20 cellular contexts compared by ENCODE assay signal in genomic region chr15:86854186-86854585, GRCh38.
DNase-seq lines count a peak whose midpoint lies in the region; ATAC-seq, FAIRE-seq and TF ChIP-seq lines count a peak whose summit lies in the region.
"Had no signal": no experiment of that assay in that cellular context is flagged by ENCODE, and none has a peak within 500 bp of the region (broad histone marks: within the 10 kb centered on the region; RNA-seq: fewer than 3 reads in every experiment).

No MANE protein-coding gene starts in this region.

- H3K36me3 ChIP-seq in WERI-Rb-1 (no peaks in the 10 kb centered on the region), small intestine (ENCODE audit: control insufficient read depth in 2 of 2, insufficient read depth in 2 of 2, low read length in 2 of 2) (no peaks in the 10 kb centered on the region), GM23248 (ENCODE audit: low read depth) (no peaks in the 10 kb centered on the region)
- H3K36me3 ChIP-seq: BLaER1 treated with 17β-estradiol and CSF1 and Interleukin-3, amounts not matched to agents 10 nM and 100 nM had no signal

- ATAC-seq in Right ventricle myocardium superior (ENCODE audit: poor library complexity), result peak; percentile 42
- no peak for ATAC-seq in right cardiac atrium
- no peak for ATAC-seq in HG02970 (IDR thresholded peaks at IDR 0.05; ENCODE audit: low FRiP score, unreplicated experiment)

- no peaks in the 10 kb centered on the region for H4K20me1 ChIP-seq in GM23248 (ENCODE audit: insufficient read depth)
- H4K20me1 ChIP-seq: BLaER1 treated with 17β-estradiol and CSF1 and Interleukin-3, amounts not matched to agents 10 nM and 100 nM had no signal

- no peak overlapping the region for H2AFZ ChIP-seq in GM23248

- no peak for FAIRE-seq in small intestine (lab: Jason Lieb, UNC)
- FAIRE-seq: GM12891 had no signal

- H3F3A ChIP-seq in GM23248 (ENCODE audit: insufficient read depth), result no peaks in the 10 kb centered on the region

- TF ChIP-seq CTCF in WERI-Rb-1 (IDR thresholded peaks at IDR 0.05; ENCODE audit: low read depth, low read length), result no peak

- no peaks in the 10 kb centered on the region for H3K4me1 ChIP-seq in right cardiac atrium (ENCODE audit: control insufficient read depth, insufficient read depth, low read length)
- peaks cover 0 to 3% of the 10 kb centered on the region in 2 donors for H3K4me1 ChIP-seq in small intestine (ENCODE audit: control insufficient read depth in 2 of 2, insufficient read depth in 1 of 2, low read depth in 1 of 2, low read length in 1 of 2)
- H3K4me1 ChIP-seq in GM23248 (ENCODE audit: insufficient read depth), result no peaks in the 10 kb centered on the region
- H3K4me1 ChIP-seq: BLaER1 treated with 17β-estradiol and CSF1 and Interleukin-3, amounts not matched to agents 10 nM and 100 nM; Caco-2 had no signal

- H3K27me3 ChIP-seq in WERI-Rb-1 (ENCODE audit: insufficient read depth, low read depth, severe bottlenecking) (peaks cover 20% of the 10 kb centered on the region), right cardiac atrium (ENCODE audit: control insufficient read depth, insufficient read depth) (no peaks in the 10 kb centered on the region), small intestine (ENCODE audit: control insufficient read depth in 2 of 2, insufficient read depth in 2 of 2, low read length in 2 of 2) (no peaks in the 10 kb centered on the region), GM23248 (replicated peaks; ENCODE audit: insufficient read depth) (no peaks in the 10 kb centered on the region)
- H3K27me3 ChIP-seq: BLaER1 treated with 17β-estradiol and CSF1 and Interleukin-3, amounts not matched to agents 10 nM and 100 nM had no signal

- no peak overlapping the region for H3K4me2 ChIP-seq in GM23248 (ENCODE audit: unreplicated experiment)
- H3K4me2 ChIP-seq: BLaER1 treated with 17β-estradiol and CSF1 and Interleukin-3, amounts not matched to agents 10 nM and 100 nM had no signal

- no peaks in the 10 kb centered on the region for H3K79me2 ChIP-seq in GM23248 (ENCODE audit: insufficient read depth)

- intact Hi-C loops in Right ventricle myocardium superior (cut with DNase I) (no loop called here), cardiac septum (cut with DNase I) (no loop called here), right cardiac atrium (cut with DNase I) (no loop called here)

- no peak for DNase-seq in Right ventricle myocardium superior
- DNase-seq in cardiac septum (ENCODE audit: low spot score), result no peak
- peak; percentile 7 for DNase-seq in WERI-Rb-1
- peak in 1 of 3 donors; percentile 15 for DNase-seq in right cardiac atrium
- no peak for DNase-seq in small intestine
- no peak for DNase-seq in NCI-H226
- no peak for DNase-seq in GM23248
- DNase-seq: 8988T; Caco-2; CD4-positive, alpha-beta memory T cell; DMS 273 treated with DMSO at 0.1 percent for 48 hours; DMS79 treated with DMSO at 0.1 percent for 48 hours; NCI-H187; NCI-H510A; SHP77 treated with DMSO at 0.1 percent for 48 hours; SW 1271 had no signal

- H3K9me3 ChIP-seq in WERI-Rb-1 (ENCODE audit: severe bottlenecking) (no peaks in the 10 kb centered on the region), right cardiac atrium (ENCODE audit: control insufficient read depth, low read length) (no peaks in the 10 kb centered on the region), small intestine (ENCODE audit: control insufficient read depth, low read depth) (no peaks in the 10 kb centered on the region), GM23248 (ENCODE audit: low read depth) (no peaks in the 10 kb centered on the region)
- H3K9me3 ChIP-seq: Caco-2 had no signal

- no peak overlapping the region for H3K9ac ChIP-seq in GM23248
- H3K9ac ChIP-seq: BLaER1 treated with 17β-estradiol and CSF1 and Interleukin-3, amounts not matched to agents 10 nM and 100 nM had no signal

- H3K9me2 ChIP-seq in GM23248 (ENCODE audit: insufficient read depth), result no peaks in the 10 kb centered on the region

- in situ Hi-C loops in GM23248 (cut with MboI), result no loop called here

- no peak overlapping the region for H3K27ac ChIP-seq in WERI-Rb-1
- peak overlapping the region; percentile 22 for H3K27ac ChIP-seq in right cardiac atrium (ENCODE audit: low read length)
- no peak overlapping the region for H3K27ac ChIP-seq in small intestine (ENCODE audit: low read depth in 1 of 2, low read length in 1 of 2)
- H3K27ac ChIP-seq in GM23248, result no peak overlapping the region
- H3K27ac ChIP-seq: BLaER1 treated with 17β-estradiol and CSF1 and Interleukin-3, amounts not matched to agents 10 nM and 100 nM; SK-N-MC had no signal

- H3K4me3 ChIP-seq in WERI-Rb-1 (ENCODE audit: low read depth, low read length) (no peak overlapping the region), right cardiac atrium (ENCODE audit: low read length) (no peak overlapping the region), small intestine (ENCODE audit: low read depth in 1 of 2, low read length in 2 of 2) (no peak overlapping the region), GM23248 (no peak overlapping the region)
- H3K4me3 ChIP-seq: BLaER1 treated with 17β-estradiol and CSF1 and Interleukin-3, amounts not matched to agents 10 nM and 100 nM; SK-N-MC had no signal

- WGBS in right cardiac atrium, result 76% methylated on average over 1 of the region's 1 CpG
- WGBS in small intestine, 3 donors, result 76 to 92% (median 84%) methylated on average over 1 of the region's 1 CpG
- 4 to 17% methylated on average over 1 of the region's 1 CpG for WGBS in GM23248 (ENCODE audit: low coverage in 1 of 2, low lambda C conversion rate in 2 of 2, missing lambda C conversion rate in 2 of 2), 2 experiments
